In genomic region chr19:35612559-35613321, GRCh38 we compare ENCODE assay signal across 1 cellular context.
TF ChIP-seq lines count a peak whose summit lies in the region.

Gene HAUS5 (plus strand): TSS chr19:35612735. CDS start chr19:35612795, 60 bp downstream.

TF ChIP-seq in GM12878, 131 proteins besides CTCF, POLR2A, EP300 and RAD21 (continued from another document):
- TF ChIP-seq CHD1 (IDR thresholded peaks at IDR 0.05; ENCODE audit: low read depth, low read length) (no peak), ZBTB33 (IDR thresholded peaks at IDR 0.05) (no peak), FOXM1 (IDR thresholded peaks at IDR 0.05; ENCODE audit: low read depth, low read length) (no peak), BRCA1 (IDR thresholded peaks at IDR 0.05; ENCODE audit: low read depth, low read length) (peak; percentile 81), USF2 (IDR thresholded peaks at IDR 0.05; ENCODE audit: borderline replicate concordance, low read depth, low read length) (no peak), MXI1 (IDR thresholded peaks at IDR 0.05; ENCODE audit: low read depth, low read length) (peak; percentile 90), SRF (IDR thresholded peaks at IDR 0.05; ENCODE audit: low read depth in 2 of 2, low read length in 2 of 2) (peak; percentile 56 to 92), ZNF207 (IDR thresholded peaks at IDR 0.05; ENCODE audit: borderline replicate concordance) (0 out of 2 replicates have a peak, but pooled peaks have one; percentile 59), SMC3 (IDR thresholded peaks at IDR 0.05; ENCODE audit: borderline replicate concordance, low read length) (no peak)
- TF ChIP-seq, protein P1, sequence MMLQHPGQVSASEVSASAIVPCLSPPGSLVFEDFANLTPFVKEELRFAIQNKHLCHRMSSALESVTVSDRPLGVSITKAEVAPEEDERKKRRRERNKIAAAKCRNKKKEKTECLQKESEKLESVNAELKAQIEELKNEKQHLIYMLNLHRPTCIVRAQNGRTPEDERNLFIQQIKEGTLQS (IDR thresholded peaks at IDR 0.05; ENCODE audit: borderline replicate concordance, extremely low read depth, low read depth, low read length), result peak; percentile 91
